ENCODE assay signal across 8 cellular contexts in genomic region chr19:21767065-21767800, GRCh38. TPM values are rescaled to one million over a fixed set of nuclear protein-coding genes. Genes with fewer than 3 reads are reported as not detected.
DNase-seq lines count a peak whose midpoint lies in the region; ATAC-seq, FAIRE-seq and TF ChIP-seq lines count a peak whose summit lies in the region.

TSS of gene ZNF100 (minus strand) at chr19:21767579. CDS start at chr19:21767429, 150 bp downstream.

- CTCF ChIA-PET in activated CD8-positive, alpha-beta memory T cell treated with anti-CD3 and anti-CD28 coated beads for 36 hours (lab: Charles Lee), result interaction anchor here (1.0 kb wide), 1 partner anchor 69 kb away, joined by 3 read pairs; the partner anchor contains the start of gene ZNF43
- CTCF ChIA-PET in H1 (lab: Charles Lee; ENCODE audit: partially characterized antibody), result interaction anchor here (0.8 to 1.5 kb wide), 5 partner anchors 54 to 283 kb away, joined by 3 to 7 read pairs (median 4); no protein-coding TSS in a partner anchor

- no peak for TF ChIP-seq EP300 in H1 (IDR thresholded peaks at IDR 0.05; ENCODE audit: borderline replicate concordance in 1 of 2, low read depth in 2 of 2, low read length in 2 of 2)

- H3K9me3 Mint-ChIP-seq in memory B cell, result no peaks in the 10 kb centered on the region

- peak within 1 kb of the TSS; percentile 87 for H3K27ac Mint-ChIP-seq in memory B cell

- peaks cover 0 to 40% of the 10 kb centered on the region in 2 experiments; a peak in 2 of 4 replicates for H3K79me2 ChIP-seq in H1 (ENCODE audit: control insufficient read depth in 1 of 2, insufficient read depth in 2 of 2, low read length in 2 of 2)

- H2BK5ac ChIP-seq in H1 (ENCODE audit: low read depth, low read length), result peak within 1 kb of the TSS; percentile 97

- ATAC-seq in GM19468 (IDR thresholded peaks at IDR 0.05; ENCODE audit: extremely low read depth, unreplicated experiment), result peak; percentile 76
- ATAC-seq in memory B cell (ENCODE audit: low read depth), result peak; percentile 97

- TF ChIP-seq RAD21 in H1 (IDR thresholded peaks at IDR 0.05 in 1 of 2, conservative IDR thresholded peaks at IDR 0.05 in 1 of 2; ENCODE audit: low read depth in 2 of 2, low read length in 2 of 2), result no peak; a peak in 1 of 4 replicates

- H3K4me3 ChIP-seq in H1 (ENCODE audit: extremely low read depth in 1 of 4, insufficient read depth in 2 of 4, low read depth in 3 of 4, low read length in 4 of 4), result peak within 1 kb of the TSS; percentile 87 to 99 (median 98)

- no peaks in the 10 kb centered on the region for H3K27me3 Mint-ChIP-seq in memory B cell

- peak within 1 kb of the TSS; percentile 83 for H3K18ac ChIP-seq in H1 (ENCODE audit: extremely low read depth, low read length)

- H2BK120ac ChIP-seq in H1 (replicated peaks; ENCODE audit: low read depth, low read length), result no peak within 1 kb of the TSS

- H3K9me3 ChIP-seq in H1 (ENCODE audit: insufficient read depth in 2 of 2, low read depth in 1 of 2, low read length in 1 of 2), result no peaks in the 10 kb centered on the region; a peak in 1 of 4 replicates

- H3K4me2 ChIP-seq in H1 (ENCODE audit: insufficient read depth in 1 of 2, low read depth in 2 of 2, low read length in 2 of 2), result peak within 1 kb of the TSS; percentile 19 to 71

- peaks cover 6 to 33% (median 20%) of the 10 kb centered on the region in 4 experiments; a peak in 7 of 8 replicates for H3K36me3 ChIP-seq in H1 (ENCODE audit: control insufficient read depth in 2 of 4, insufficient read depth in 4 of 4, low read length in 3 of 4)

- peak within 1 kb of the TSS; percentile 98 for H2AFZ ChIP-seq in H1 (ENCODE audit: low read length)

- H3K27ac ChIP-seq in H1 (ENCODE audit: low read depth, low read length), result peak within 1 kb of the TSS; percentile 96

- DNase-seq in CMK (ENCODE audit: low read depth) (peak; percentile 71), HS-27A (ENCODE audit: low read depth) (peak; percentile 59), NOMO-1 (lab: John Stamatoyannopoulos, UW; ENCODE audit: unreplicated experiment in 2 of 2) (peak; percentile 86 to 93), H1 (ENCODE audit: low read depth in 1 of 2, low spot score in 2 of 2) (peak; percentile 79 to 87), memory B cell (ENCODE audit: low spot score in 2 of 2) (peak; percentile 74 to 75)
- DNase-seq in stimulated activated CD8-positive, alpha-beta memory T cell treated with anti-CD3 and anti-CD28 coated beads, Interleukin-12 subunit alpha, Interleukin-12 subunit beta, amount 100 ng/mL, for 1 hour (ENCODE audit: low read depth), result peak; percentile 79

- no peak within 1 kb of the TSS; the same call in 1 of the 2 replicates for H2BK12ac ChIP-seq in H1 (ENCODE audit: low read depth, low read length)

- H4K5ac ChIP-seq in H1 (ENCODE audit: insufficient read length, low read depth, low read length), result peak within 1 kb of the TSS; percentile 68

- H2AK5ac ChIP-seq in H1 (ENCODE audit: low read depth, low read length), result no peak within 1 kb of the TSS

- peak within 1 kb of the TSS; percentile 78 for H3K56ac ChIP-seq in H1 (replicated peaks; ENCODE audit: insufficient read length, low read depth, low read length)

- POLR2A ChIA-PET in activated CD8-positive, alpha-beta memory T cell treated with anti-CD3 and anti-CD28 coated beads for 36 hours (lab: Charles Lee), result interaction anchor here (0.5 to 1.5 kb wide), 6 partner anchors 13 to 768 kb away, joined by 3 to 10 read pairs (median 4); partner anchors contain the start of gene ZNF43
- POLR2A ChIA-PET in H1 (lab: Charles Lee; ENCODE audit: partially characterized antibody), result interaction anchor here (0.6 to 2.9 kb wide), 26 partner anchors 8 to 1529 kb away, joined by 3 to 25 read pairs (median 4); partner anchors contain the start of genes ZNF429, ZNF43 and ZNF738

- FAIRE-seq in H1 (lab: Jason Lieb, UNC), result peak; percentile 95

- H4K91ac ChIP-seq in H1 (replicated peaks; ENCODE audit: insufficient read length, low read length), result no peak within 1 kb of the TSS

- no peak within 1 kb of the TSS for H3K14ac ChIP-seq in H1 (ENCODE audit: insufficient read length)

- H3K36me3 Mint-ChIP-seq in memory B cell, result peaks cover 8% of the 10 kb centered on the region

- no peak for TF ChIP-seq CTCF in H1 (IDR thresholded peaks at IDR 0.05; ENCODE audit: control extremely low read depth in 1 of 3, insufficient read depth in 1 of 3, low read depth in 1 of 3, low read length in 3 of 3)

- H3K23me2 ChIP-seq in H1 (ENCODE audit: low read depth, low read length), result no peaks in the 10 kb centered on the region

- H4K8ac ChIP-seq in H1 (ENCODE audit: extremely low read depth, insufficient read depth, low read length), result peak within 1 kb of the TSS; percentile 99

- peak within 1 kb of the TSS; percentile 96 to 99 (median 99) for H3K9ac ChIP-seq in H1 (replicated peaks in 1 of 4; ENCODE audit: extremely low read depth in 1 of 4, low read depth in 3 of 4, low read length in 3 of 4)

- H3K4me1 Mint-ChIP-seq in memory B cell, result peaks cover 8% of the 10 kb centered on the region

- peak within 1 kb of the TSS; percentile 94 for H3K4me3 Mint-ChIP-seq in memory B cell

- H2BK15ac ChIP-seq in H1 (ENCODE audit: low read length), result no peak within 1 kb of the TSS

- H3K4me1 ChIP-seq in H1 (replicated peaks in 1 of 4; ENCODE audit: control insufficient read depth in 3 of 4, insufficient read depth in 4 of 4, low read length in 3 of 4), result no peaks in the 10 kb centered on the region; a peak in 1 of 7 replicates

- H3K23ac ChIP-seq in H1 (ENCODE audit: insufficient read length), result no peak within 1 kb of the TSS

- H3K4ac ChIP-seq in H1 (replicated peaks; ENCODE audit: insufficient read length, low read depth, low read length), result no peak within 1 kb of the TSS

- no peaks in the 10 kb centered on the region for H3K27me3 ChIP-seq in H1 (replicated peaks in 1 of 4; ENCODE audit: control insufficient read depth in 3 of 4, extremely low read depth in 1 of 4, insufficient read depth in 3 of 4, low read length in 3 of 4)

- peak; percentile 83 to 93 for TF ChIP-seq POLR2A in H1 (IDR thresholded peaks at IDR 0.05; ENCODE audit: control extremely low read depth in 1 of 2, low read depth in 2 of 2, low read length in 2 of 2)

- 2% methylated on average over 35 of the region's 35 CpGs; no CpG with 5 or more reads in 1 of the 2 experiments for WGBS in H1 (ENCODE audit: extremely low coverage in 1 of 2, insufficient coverage in 1 of 2, insufficient read length in 1 of 2, insufficient replicate concordance in 2 of 2, low coverage in 1 of 2, low lambda C conversion rate in 2 of 2, missing lambda C conversion rate in 1 of 2), 2 experiments

- no peak within 1 kb of the TSS for H2BK20ac ChIP-seq in H1 (ENCODE audit: low read length)

- H4K20me1 ChIP-seq in H1 (replicated peaks in 1 of 2; ENCODE audit: control insufficient read depth in 1 of 2, insufficient read depth in 2 of 2, low read length in 2 of 2), result no peaks in the 10 kb centered on the region

- no peaks in the 10 kb centered on the region for H3K79me1 ChIP-seq in H1 (ENCODE audit: low read depth, low read length)

TF ChIP-seq in H1, 55 proteins besides CTCF, POLR2A, EP300 and RAD21 (continues in another document):
- TF ChIP-seq BACH1 (IDR thresholded peaks at IDR 0.05; ENCODE audit: low read length) (no peak), PHF8 (conservative IDR thresholded peaks at IDR 0.05; ENCODE audit: low read depth, low read length) (peak; percentile 93), CHD2 (IDR thresholded peaks at IDR 0.05; ENCODE audit: low read length) (peak; percentile 79), KDM4A (IDR thresholded peaks at IDR 0.05; ENCODE audit: low read depth, low read length, severe bottlenecking) (peak; percentile 15), SP2 (IDR thresholded peaks at IDR 0.05; ENCODE audit: low read length) (peak; percentile 46; the same call in 1 of the 2 replicates), KDM5A (IDR thresholded peaks at IDR 0.05; ENCODE audit: low read length) (peak; percentile 76), SAP30 (IDR thresholded peaks at IDR 0.05; ENCODE audit: insufficient read depth, insufficient replicate concordance, low read length) (no peak), RXRA (IDR thresholded peaks at IDR 0.05; ENCODE audit: insufficient read depth, low read depth, low read length) (no peak), YY1 (IDR thresholded peaks at IDR 0.05; ENCODE audit: low read depth, low read length) (peak; percentile 93), TAF7 (optimal IDR thresholded peaks at IDR 0.05; ENCODE audit: borderline replicate concordance, low read depth, low read length) (peak; percentile 87), SIN3A (conservative IDR thresholded peaks at IDR 0.05 in 1 of 2, IDR thresholded peaks at IDR 0.05 in 1 of 2; ENCODE audit: low read depth in 1 of 2, low read length in 2 of 2) (peak; percentile 35 to 68; a peak in 2 of 4 replicates), SP1 (IDR thresholded peaks at IDR 0.05; ENCODE audit: low read depth, low read length) (peak; percentile 96), TCF12 (IDR thresholded peaks at IDR 0.05; ENCODE audit: low read depth, low read length) (no peak), ATF3 (IDR thresholded peaks at IDR 0.05; ENCODE audit: insufficient read depth, low read depth, low read length) (no peak), RBBP5 (IDR thresholded peaks at IDR 0.05; ENCODE audit: borderline replicate concordance, low read depth, low read length) (peak; percentile 42; the same call in 1 of the 2 replicates), POLR2AphosphoS5 (IDR thresholded peaks at IDR 0.05; ENCODE audit: low read depth, low read length) (peak; percentile 83), GTF2F1 (IDR thresholded peaks at IDR 0.05; ENCODE audit: borderline replicate concordance, low read depth, low read length) (peak; percentile 57; the same call in 1 of the 2 replicates), TEAD4 (IDR thresholded peaks at IDR 0.05; ENCODE audit: low read depth, low read length) (no peak), NANOG (IDR thresholded peaks at IDR 0.05; ENCODE audit: insufficient read depth, low read depth, low read length, poor library complexity, severe bottlenecking) (no peak)

RNA-seq across cellular contexts. Expression of gene ZNF100, which starts in this region (rescaled TPM):
- total RNA-seq in activated CD8-positive, alpha-beta memory T cell treated with anti-CD3 and anti-CD28 coated beads for 36 hours, result 10 to 100 TPM; 20.5 to 22.0 TPM
- total RNA-seq in H1 (2021; fragmentation: NEBNext Ultra II Directional; extraction: Animal tissue kit (Norgen Biotek cat#: 25700)), result 30.8 and 34.5 TPM in 2 replicates
- 3.1 and 4.9 TPM in 2 replicates for polyA plus RNA-seq in H1 (2011; rRNA removed)
- 6.0 TPM for polyA plus RNA-seq in H1 (2011; cell fraction: cytosol; rRNA removed)
- 4.8 TPM for polyA plus RNA-seq in H1 (2011; cell fraction: nucleus; rRNA removed)
- polyA plus RNA-seq in H1 (2012, experiment 1 of 2), result 12.8 to 19.8 TPM (median 14.7 TPM) in 4 replicates
- 1.1 TPM for polyA plus RNA-seq in H1 (2012, experiment 2 of 2)
- 17.6 TPM for polyA plus RNA-seq in H1 (2013, experiment 1 of 2)
- 16.1 TPM for polyA plus RNA-seq in H1 (2013, experiment 2 of 2)
- polyA minus RNA-seq in H1 (2011; rRNA and poly(A)+ RNA removed), result 20.6 and 40.1 TPM in 2 replicates
- polyA minus RNA-seq in H1 (2011; cell fraction: cytosol; rRNA and poly(A)+ RNA removed), result 23.3 TPM
- 44.2 TPM for polyA minus RNA-seq in H1 (2011; cell fraction: nucleus; rRNA and poly(A)+ RNA removed)

Comparison
In these comparisons a context has a peak if more than half of its experiments do, and no peak if none do; other contexts are left out.
1. Peak in every context shown above with its lines: DNase-seq, ATAC-seq, H3K4me3 ChIP-seq and H3K27ac ChIP-seq.